8 cellular contexts compared by ENCODE assay signal in genomic region chr5:139660916-139661814, GRCh38. TPM values are rescaled to one million over a fixed set of nuclear protein-coding genes. Genes with fewer than 3 reads are reported as not detected.
A peak's percentile ranks its signal among the peaks of the same experiment; 100 is the strongest.
DNase-seq lines count a peak whose midpoint lies in the region; ATAC-seq, FAIRE-seq and TF ChIP-seq lines count a peak whose summit lies in the region.

No MANE protein-coding gene starts in this region.

- peak; percentile 43 for ATAC-seq in activated CD8-positive, alpha-beta memory T cell treated with anti-CD3 and anti-CD28 coated beads, Interleukin-2, amount 10 ng/mL, durations not matched to agents 7 days and 5 days
- no peak for ATAC-seq in GM18511 (IDR thresholded peaks at IDR 0.05; ENCODE audit: unreplicated experiment)

- H3K27me3 Mint-ChIP-seq in activated CD8-positive, alpha-beta memory T cell treated with anti-CD3 and anti-CD28 coated beads, Interleukin-2, amount 10 ng/mL, durations not matched to agents 7 days and 5 days, result no peaks in the 10 kb centered on the region

- H3K79me2 ChIP-seq in Karpas-422 (ENCODE audit: low read length), result no peaks in the 10 kb centered on the region

- H3K4me3 Mint-ChIP-seq in activated CD8-positive, alpha-beta memory T cell treated with anti-CD3 and anti-CD28 coated beads, Interleukin-2, amount 10 ng/mL, durations not matched to agents 7 days and 5 days, result no peak overlapping the region

- in situ Hi-C loops in astrocyte of the cerebellum (cut with HindIII; ENCODE audit: low sequenced_read_pairs), result no loop called here

- CTCF ChIA-PET in activated CD8-positive, alpha-beta memory T cell treated with anti-CD3 and anti-CD28 coated beads, Interleukin-2, amount 10 ng/mL, durations not matched to agents 7 days and 5 days (lab: Charles Lee), result interaction anchor here (1.2 to 2.1 kb wide), 3 partner anchors 9 to 104 kb away, joined by 3 to 5 read pairs (median 3); no protein-coding TSS in a partner anchor

- H3K27me3 ChIP-seq in Karpas-422 (ENCODE audit: low read length) (no peaks in the 10 kb centered on the region), small intestine (ENCODE audit: control insufficient read depth in 2 of 2, insufficient read depth in 2 of 2, low read length in 2 of 2) (no peaks in the 10 kb centered on the region)

- H3K4me1 ChIP-seq in Karpas-422 (ENCODE audit: low read length) (peaks cover 14% of the 10 kb centered on the region), small intestine (ENCODE audit: control insufficient read depth in 2 of 2, insufficient read depth in 1 of 2, low read depth in 1 of 2, low read length in 1 of 2) (peaks cover 0 to 8% of the 10 kb centered on the region in 2 donors)

- H3K4me2 ChIP-seq in Karpas-422 (ENCODE audit: low read depth, low read length, poor library complexity, severe bottlenecking), result no peak overlapping the region

- H3K27ac ChIP-seq in Karpas-422 (ENCODE audit: low read length) (no peak overlapping the region), small intestine (ENCODE audit: low read depth in 1 of 2, low read length in 1 of 2) (peak overlapping the region; percentile 27 to 38)

- H3K36me3 ChIP-seq in Karpas-422 (ENCODE audit: insufficient read depth, low read length) (no peaks in the 10 kb centered on the region), small intestine (ENCODE audit: control insufficient read depth in 2 of 2, insufficient read depth in 2 of 2, low read length in 2 of 2) (no peaks in the 10 kb centered on the region)

- H4K20me1 ChIP-seq in Karpas-422 (ENCODE audit: insufficient read depth, low read depth, low read length), result no peaks in the 10 kb centered on the region

- no peaks in the 10 kb centered on the region for H3K9me2 ChIP-seq in Karpas-422 (replicated peaks; ENCODE audit: insufficient read depth, low read length)

- no peak for TF ChIP-seq CTCF in astrocyte of the cerebellum (IDR thresholded peaks at IDR 0.05; ENCODE audit: low read depth, low read length, missing control alignments)

- 41 to 56% (median 51%) methylated on average over 39 to 41 of the region's 41 CpGs for WGBS in small intestine, 3 donors

- H3K27ac Mint-ChIP-seq in activated CD8-positive, alpha-beta memory T cell treated with anti-CD3 and anti-CD28 coated beads, Interleukin-2, amount 10 ng/mL, durations not matched to agents 7 days and 5 days, result no peak overlapping the region

- no peaks in the 10 kb centered on the region for H3K9me3 ChIP-seq in Karpas-422 (ENCODE audit: low read length)
- H3K9me3 ChIP-seq in small intestine (ENCODE audit: control insufficient read depth, low read depth), result no peaks in the 10 kb centered on the region

- FAIRE-seq in small intestine (lab: Jason Lieb, UNC), result no peak

- H3K9me3 Mint-ChIP-seq in activated CD8-positive, alpha-beta memory T cell treated with anti-CD3 and anti-CD28 coated beads, Interleukin-2, amount 10 ng/mL, durations not matched to agents 7 days and 5 days (ENCODE audit: low read depth), result no peaks in the 10 kb centered on the region

- H3K36me3 Mint-ChIP-seq in activated CD8-positive, alpha-beta memory T cell treated with anti-CD3 and anti-CD28 coated beads, Interleukin-2, amount 10 ng/mL, durations not matched to agents 7 days and 5 days, result no peaks in the 10 kb centered on the region

- H3K4me3 ChIP-seq in Karpas-422 (ENCODE audit: low read length) (no peak overlapping the region), astrocyte of the cerebellum (ENCODE audit: low read depth, low read length) (no peak overlapping the region), small intestine (ENCODE audit: low read depth in 1 of 2, low read length in 2 of 2) (no peak overlapping the region)

- no peak overlapping the region for H3K9ac ChIP-seq in Karpas-422 (ENCODE audit: low read length)

- H3K4me1 Mint-ChIP-seq in activated CD8-positive, alpha-beta memory T cell treated with anti-CD3 and anti-CD28 coated beads, Interleukin-2, amount 10 ng/mL, durations not matched to agents 7 days and 5 days, result peaks cover 15% of the 10 kb centered on the region

- H2AFZ ChIP-seq in Karpas-422 (ENCODE audit: low read length), result no peak overlapping the region

- DNase-seq in activated CD8-positive, alpha-beta memory T cell treated with anti-CD3 and anti-CD28 coated beads, Interleukin-2, amount 10 ng/mL, durations not matched to agents 7 days and 5 days, result no peak
- no peak for DNase-seq in activated CD8-positive, alpha-beta memory T cell treated with anti-CD3 and anti-CD28 coated beads, Interleukin-2, amount 50 U/mL, for 48 hours
- peak; percentile 54 for DNase-seq in Karpas-422
- peak; percentile 80 for DNase-seq in astrocyte of the cerebellum (ENCODE audit: low read depth)
- peak; percentile 97 for DNase-seq in iris pigment epithelial cell (ENCODE audit: low read depth)
- no peak for DNase-seq in small intestine
- DNase-seq in NCI-H446 treated with DMSO at 0.1 percent for 48 hours (lab: John Stamatoyannopoulos, UW), result no peak

RNA-seq across cellular contexts. Expression of gene CXXC5, which starts 13.0 kb away (rescaled TPM):
- total RNA-seq in activated CD8-positive, alpha-beta memory T cell treated with anti-CD3 and anti-CD28 coated beads, Interleukin-2, amount 10 ng/mL, durations not matched to agents 7 days and 5 days, result 1 to 10 TPM; 1.8 to 4.1 TPM
- total RNA-seq in Karpas-422 (2014; rRNA removed; shearing (Covaris generic); ENCODE audit: low replicate concordance), result 2.8 and 2.9 TPM in 2 replicates
- 10 to 100 TPM in 2 of 3 donors, 1 to 10 TPM in 1; 3.8 to 21.9 (median 14.6) TPM for polyA plus RNA-seq in small intestine

Comparison
In these comparisons a context has a peak if more than half of its experiments do, and no peak if none do; other contexts are left out.
1. DNase-seq: peak in Karpas-422 (single experiment), astrocyte of the cerebellum (single experiment) and iris pigment epithelial cell (single experiment); none in activated CD8-positive, alpha-beta memory T cell treated with anti-CD3 and anti-CD28 coated beads, Interleukin-2, amount 10 ng/mL, durations not matched to agents 7 days and 5 days (single experiment), activated CD8-positive, alpha-beta memory T cell treated with anti-CD3 and anti-CD28 coated beads, Interleukin-2, amount 50 U/mL, for 48 hours (single experiment), small intestine (single experiment) and NCI-H446 treated with DMSO at 0.1 percent for 48 hours (single experiment).